In the genomic region with DNA sequence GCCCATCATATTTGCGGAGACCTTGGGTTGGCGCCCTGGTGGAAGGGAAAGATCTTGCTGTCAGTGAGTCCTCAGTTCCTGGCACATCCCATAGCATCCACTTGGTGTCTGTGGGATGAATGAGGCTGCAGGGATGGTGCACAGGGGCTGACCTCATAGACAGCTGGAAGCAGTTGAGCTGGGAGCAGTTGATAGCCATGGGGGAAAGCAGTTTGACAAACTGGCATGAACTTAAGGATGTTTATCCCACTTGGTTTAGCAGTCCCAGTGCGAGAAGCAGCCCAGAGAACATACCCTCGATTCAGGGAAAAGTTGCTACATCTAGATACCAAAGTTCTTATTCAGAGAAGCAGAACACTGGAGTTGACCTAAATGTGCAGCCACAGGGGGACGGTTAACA, we compare ENCODE assay signal across 1 cellular context.
TF ChIP-seq lines count a peak whose summit lies in the region.

No MANE protein-coding gene starts in this region.

TF ChIP-seq in HEK293, 187 proteins besides CTCF, POLR2A, EP300 and RAD21 (continued from another document):
- TF ChIP-seq ZBTB7A (tag by site-specific recombination; IDR thresholded peaks at IDR 0.05; ENCODE audit: low read depth) = no peak
- no peak for TF ChIP-seq ZNF658 (tag by site-specific recombination; IDR thresholded peaks at IDR 0.05)
- TF ChIP-seq ZNF791 (tag by site-specific recombination; IDR thresholded peaks at IDR 0.05) = no peak
- TF ChIP-seq WT1 (tag by site-specific recombination; IDR thresholded peaks at IDR 0.05) = no peak
TF ChIP-seq in HEK293: peak in this region for 0.
